ENCODE assay signal across 1 cellular context in the genomic region with DNA sequence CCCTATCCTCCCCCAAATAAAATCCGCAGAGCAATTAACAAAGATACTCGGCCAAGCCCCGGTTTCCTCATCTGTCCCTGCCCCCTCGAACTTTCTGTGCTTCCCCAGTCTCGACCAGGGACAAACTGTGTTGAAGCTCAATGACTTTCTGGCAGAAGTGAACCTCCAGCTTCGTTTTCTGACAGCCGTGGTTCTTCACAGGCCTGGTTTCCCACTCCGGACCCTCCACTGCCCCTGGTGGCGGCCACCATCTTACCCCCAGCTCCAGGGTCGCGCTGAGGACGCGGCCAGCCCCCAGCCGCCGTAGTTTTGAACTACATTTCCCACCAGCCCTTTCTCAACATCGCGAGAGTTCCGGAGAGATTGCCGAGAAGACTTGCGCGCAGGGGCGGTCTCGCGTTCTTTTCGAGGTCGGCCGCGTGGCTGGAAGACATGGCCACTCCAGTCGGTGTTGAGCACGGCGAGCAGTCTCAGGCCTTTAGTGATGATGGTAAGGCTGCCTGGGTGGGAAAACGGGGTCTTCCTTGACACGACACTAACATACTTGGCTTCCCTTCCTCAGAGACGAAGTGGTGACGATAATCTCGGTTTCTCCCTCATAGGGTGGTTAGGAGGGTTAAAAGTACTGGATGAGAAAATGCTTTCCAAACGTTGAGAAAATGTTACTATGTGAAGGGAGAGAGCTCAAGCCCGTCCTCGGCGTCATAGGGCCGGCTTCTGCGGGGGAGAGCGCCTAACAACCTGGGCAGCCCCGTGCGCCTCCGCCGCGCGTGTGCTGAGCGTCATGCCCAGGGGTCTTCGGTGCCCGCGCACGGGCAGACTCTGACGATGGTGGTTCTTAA.
A peak's percentile ranks its signal among the peaks of the same experiment; 100 is the strongest.
TF ChIP-seq lines count a peak whose summit lies in the region.

No MANE protein-coding gene starts in this region.

TF ChIP-seq in HEK293, 187 proteins besides CTCF, POLR2A, EP300 and RAD21 (continued from another document and continues in another):
- TF ChIP-seq, protein P1, sequence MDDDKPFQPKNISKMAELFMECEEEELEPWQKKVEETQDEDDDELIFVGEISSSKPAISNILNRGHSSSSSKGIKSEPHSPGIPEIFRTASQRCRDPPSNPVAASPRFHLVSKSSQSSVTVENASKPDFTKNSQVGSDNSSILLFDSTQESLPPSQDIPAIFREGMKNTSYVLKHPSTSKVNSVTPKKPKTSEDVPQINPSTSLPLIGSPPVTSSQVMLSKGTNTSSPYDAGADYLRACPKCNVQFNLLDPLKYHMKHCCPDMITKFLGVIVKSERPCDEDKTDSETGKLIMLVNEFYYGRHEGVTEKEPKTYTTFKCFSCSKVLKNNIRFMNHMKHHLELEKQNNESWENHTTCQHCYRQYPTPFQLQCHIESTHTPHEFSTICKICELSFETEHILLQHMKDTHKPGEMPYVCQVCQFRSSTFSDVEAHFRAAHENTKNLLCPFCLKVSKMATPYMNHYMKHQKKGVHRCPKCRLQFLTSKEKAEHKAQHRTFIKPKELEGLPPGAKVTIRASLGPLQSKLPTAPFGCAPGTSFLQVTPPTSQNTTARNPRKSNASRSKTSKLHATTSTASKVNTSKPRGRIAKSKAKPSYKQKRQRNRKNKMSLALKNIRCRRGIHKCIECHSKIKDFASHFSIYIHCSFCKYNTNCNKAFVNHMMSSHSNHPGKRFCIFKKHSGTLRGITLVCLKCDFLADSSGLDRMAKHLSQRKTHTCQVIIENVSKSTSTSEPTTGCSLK (tag by site-specific recombination; IDR thresholded peaks at IDR 0.05), result no peak
- TF ChIP-seq, protein P2, sequence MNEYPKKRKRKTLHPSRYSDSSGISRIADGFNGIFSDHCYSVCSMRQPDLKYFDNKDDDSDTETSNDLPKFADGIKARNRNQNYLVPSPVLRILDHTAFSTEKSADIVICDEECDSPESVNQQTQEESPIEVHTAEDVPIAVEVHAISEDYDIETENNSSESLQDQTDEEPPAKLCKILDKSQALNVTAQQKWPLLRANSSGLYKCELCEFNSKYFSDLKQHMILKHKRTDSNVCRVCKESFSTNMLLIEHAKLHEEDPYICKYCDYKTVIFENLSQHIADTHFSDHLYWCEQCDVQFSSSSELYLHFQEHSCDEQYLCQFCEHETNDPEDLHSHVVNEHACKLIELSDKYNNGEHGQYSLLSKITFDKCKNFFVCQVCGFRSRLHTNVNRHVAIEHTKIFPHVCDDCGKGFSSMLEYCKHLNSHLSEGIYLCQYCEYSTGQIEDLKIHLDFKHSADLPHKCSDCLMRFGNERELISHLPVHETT (tag by site-specific recombination; IDR thresholded peaks at IDR 0.05), result 0 out of 2 replicates have a peak, but pooled peaks have one; percentile 14
- TF ChIP-seq KLF7 (tag by site-specific recombination; IDR thresholded peaks at IDR 0.05; ENCODE audit: borderline replicate concordance) (0 out of 2 replicates have a peak, but pooled peaks have one; percentile 46), ZBTB17 (tag by site-specific recombination; IDR thresholded peaks at IDR 0.05) (peak; percentile 97), OSR2 (tag by site-specific recombination; IDR thresholded peaks at IDR 0.05) (no peak), ZBTB8A (tag by site-specific recombination; IDR thresholded peaks at IDR 0.05) (peak; percentile 33), ZNF610 (tag by site-specific recombination; IDR thresholded peaks at IDR 0.05; ENCODE audit: borderline replicate concordance) (0 out of 2 replicates have a peak, but pooled peaks have one; percentile 31), BCL11B (tag by site-specific recombination; IDR thresholded peaks at IDR 0.05; ENCODE audit: low read depth) (0 out of 2 replicates have a peak, but pooled peaks have one; percentile 61), ZXDB (tag by site-specific recombination; IDR thresholded peaks at IDR 0.05) (peak; percentile 99), ZNF155 (tag by site-specific recombination; IDR thresholded peaks at IDR 0.05) (no peak), PRDM1 (tag by site-specific recombination; IDR thresholded peaks at IDR 0.05) (peak; percentile 70), KLF16 (tag by site-specific recombination; IDR thresholded peaks at IDR 0.05) (peak; percentile 82), KLF1 (tag by site-specific recombination; IDR thresholded peaks at IDR 0.05) (0 out of 2 replicates have a peak, but pooled peaks have one; percentile 10), GFI1B (tag by site-specific recombination; IDR thresholded peaks at IDR 0.05) (no peak), SP7 (tag by site-specific recombination; IDR thresholded peaks at IDR 0.05) (peak; percentile 66), ZBTB20 (tag by site-specific recombination; IDR thresholded peaks at IDR 0.05) (peak; percentile 78), SP3 (tag by site-specific recombination; IDR thresholded peaks at IDR 0.05) (peak; percentile 81), ZNF660 (tag by site-specific recombination; IDR thresholded peaks at IDR 0.05) (peak; percentile 66), ZNF324 (tag by site-specific recombination; IDR thresholded peaks at IDR 0.05) (0 out of 2 replicates have a peak, but pooled peaks have one; percentile 53), SP2 (tag by site-specific recombination; IDR thresholded peaks at IDR 0.05) (0 out of 2 replicates have a peak, but pooled peaks have one; percentile 36)
- TF ChIP-seq, protein P3, sequence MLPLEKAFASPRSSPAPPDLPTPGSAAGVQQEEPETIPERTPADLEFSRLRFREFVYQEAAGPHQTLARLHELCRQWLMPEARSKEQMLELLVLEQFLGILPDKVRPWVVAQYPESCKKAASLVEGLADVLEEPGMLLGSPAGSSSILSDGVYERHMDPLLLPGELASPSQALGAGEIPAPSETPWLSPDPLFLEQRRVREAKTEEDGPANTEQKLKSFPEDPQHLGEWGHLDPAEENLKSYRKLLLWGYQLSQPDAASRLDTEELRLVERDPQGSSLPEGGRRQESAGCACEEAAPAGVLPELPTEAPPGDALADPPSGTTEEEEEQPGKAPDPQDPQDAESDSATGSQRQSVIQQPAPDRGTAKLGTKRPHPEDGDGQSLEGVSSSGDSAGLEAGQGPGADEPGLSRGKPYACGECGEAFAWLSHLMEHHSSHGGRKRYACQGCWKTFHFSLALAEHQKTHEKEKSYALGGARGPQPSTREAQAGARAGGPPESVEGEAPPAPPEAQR (tag by site-specific recombination; IDR thresholded peaks at IDR 0.05), result peak; percentile 30; the same call in 1 of the 2 replicates
- TF ChIP-seq, protein P4, sequence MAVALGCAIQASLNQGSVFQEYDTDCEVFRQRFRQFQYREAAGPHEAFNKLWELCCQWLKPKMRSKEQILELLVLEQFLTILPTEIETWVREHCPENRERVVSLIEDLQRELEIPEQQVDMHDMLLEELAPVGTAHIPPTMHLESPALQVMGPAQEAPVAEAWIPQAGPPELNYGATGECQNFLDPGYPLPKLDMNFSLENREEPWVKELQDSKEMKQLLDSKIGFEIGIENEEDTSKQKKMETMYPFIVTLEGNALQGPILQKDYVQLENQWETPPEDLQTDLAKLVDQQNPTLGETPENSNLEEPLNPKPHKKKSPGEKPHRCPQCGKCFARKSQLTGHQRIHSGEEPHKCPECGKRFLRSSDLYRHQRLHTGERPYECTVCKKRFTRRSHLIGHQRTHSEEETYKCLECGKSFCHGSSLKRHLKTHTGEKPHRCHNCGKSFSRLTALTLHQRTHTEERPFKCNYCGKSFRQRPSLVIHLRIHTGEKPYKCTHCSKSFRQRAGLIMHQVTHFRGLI (tag by site-specific recombination; IDR thresholded peaks at IDR 0.05), result 0 out of 2 replicates have a peak, but pooled peaks have one; percentile 36
- TF ChIP-seq, protein P5, sequence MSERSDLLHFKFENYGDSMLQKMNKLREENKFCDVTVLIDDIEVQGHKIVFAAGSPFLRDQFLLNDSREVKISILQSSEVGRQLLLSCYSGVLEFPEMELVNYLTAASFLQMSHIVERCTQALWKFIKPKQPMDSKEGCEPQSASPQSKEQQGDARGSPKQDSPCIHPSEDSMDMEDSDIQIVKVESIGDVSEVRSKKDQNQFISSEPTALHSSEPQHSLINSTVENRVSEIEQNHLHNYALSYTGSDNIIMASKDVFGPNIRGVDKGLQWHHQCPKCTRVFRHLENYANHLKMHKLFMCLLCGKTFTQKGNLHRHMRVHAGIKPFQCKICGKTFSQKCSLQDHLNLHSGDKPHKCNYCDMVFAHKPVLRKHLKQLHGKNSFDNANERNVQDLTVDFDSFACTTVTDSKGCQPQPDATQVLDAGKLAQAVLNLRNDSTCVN (tag by site-specific recombination; optimal IDR thresholded peaks at IDR 0.05), result peak; percentile 84
- TF ChIP-seq, protein P6, sequence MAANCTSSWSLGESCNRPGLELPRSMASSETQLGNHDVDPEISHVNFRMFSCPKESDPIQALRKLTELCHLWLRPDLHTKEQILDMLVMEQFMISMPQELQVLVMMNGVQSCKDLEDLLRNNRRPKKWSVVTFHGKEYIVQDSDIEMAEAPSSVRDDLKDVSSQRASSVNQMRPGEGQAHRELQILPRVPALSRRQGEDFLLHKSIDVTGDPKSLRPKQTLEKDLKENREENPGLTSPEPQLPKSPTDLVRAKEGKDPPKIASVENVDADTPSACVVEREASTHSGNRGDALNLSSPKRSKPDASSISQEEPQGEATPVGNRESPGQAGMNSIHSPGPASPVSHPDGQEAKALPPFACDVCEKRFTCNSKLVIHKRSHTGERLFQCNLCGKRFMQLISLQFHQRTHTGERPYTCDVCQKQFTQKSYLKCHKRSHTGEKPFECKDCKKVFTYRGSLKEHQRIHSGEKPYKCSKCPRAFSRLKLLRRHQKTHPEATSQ (tag by site-specific recombination; IDR thresholded peaks at IDR 0.05), result no peak
- TF ChIP-seq, protein P7, sequence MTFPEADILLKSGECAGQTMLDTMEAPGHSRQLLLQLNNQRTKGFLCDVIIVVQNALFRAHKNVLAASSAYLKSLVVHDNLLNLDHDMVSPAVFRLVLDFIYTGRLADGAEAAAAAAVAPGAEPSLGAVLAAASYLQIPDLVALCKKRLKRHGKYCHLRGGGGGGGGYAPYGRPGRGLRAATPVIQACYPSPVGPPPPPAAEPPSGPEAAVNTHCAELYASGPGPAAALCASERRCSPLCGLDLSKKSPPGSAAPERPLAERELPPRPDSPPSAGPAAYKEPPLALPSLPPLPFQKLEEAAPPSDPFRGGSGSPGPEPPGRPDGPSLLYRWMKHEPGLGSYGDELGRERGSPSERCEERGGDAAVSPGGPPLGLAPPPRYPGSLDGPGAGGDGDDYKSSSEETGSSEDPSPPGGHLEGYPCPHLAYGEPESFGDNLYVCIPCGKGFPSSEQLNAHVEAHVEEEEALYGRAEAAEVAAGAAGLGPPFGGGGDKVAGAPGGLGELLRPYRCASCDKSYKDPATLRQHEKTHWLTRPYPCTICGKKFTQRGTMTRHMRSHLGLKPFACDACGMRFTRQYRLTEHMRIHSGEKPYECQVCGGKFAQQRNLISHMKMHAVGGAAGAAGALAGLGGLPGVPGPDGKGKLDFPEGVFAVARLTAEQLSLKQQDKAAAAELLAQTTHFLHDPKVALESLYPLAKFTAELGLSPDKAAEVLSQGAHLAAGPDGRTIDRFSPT (tag by site-specific recombination; IDR thresholded peaks at IDR 0.05), result peak; percentile 54; the same call in 1 of the 2 replicates
- TF ChIP-seq, protein P8, sequence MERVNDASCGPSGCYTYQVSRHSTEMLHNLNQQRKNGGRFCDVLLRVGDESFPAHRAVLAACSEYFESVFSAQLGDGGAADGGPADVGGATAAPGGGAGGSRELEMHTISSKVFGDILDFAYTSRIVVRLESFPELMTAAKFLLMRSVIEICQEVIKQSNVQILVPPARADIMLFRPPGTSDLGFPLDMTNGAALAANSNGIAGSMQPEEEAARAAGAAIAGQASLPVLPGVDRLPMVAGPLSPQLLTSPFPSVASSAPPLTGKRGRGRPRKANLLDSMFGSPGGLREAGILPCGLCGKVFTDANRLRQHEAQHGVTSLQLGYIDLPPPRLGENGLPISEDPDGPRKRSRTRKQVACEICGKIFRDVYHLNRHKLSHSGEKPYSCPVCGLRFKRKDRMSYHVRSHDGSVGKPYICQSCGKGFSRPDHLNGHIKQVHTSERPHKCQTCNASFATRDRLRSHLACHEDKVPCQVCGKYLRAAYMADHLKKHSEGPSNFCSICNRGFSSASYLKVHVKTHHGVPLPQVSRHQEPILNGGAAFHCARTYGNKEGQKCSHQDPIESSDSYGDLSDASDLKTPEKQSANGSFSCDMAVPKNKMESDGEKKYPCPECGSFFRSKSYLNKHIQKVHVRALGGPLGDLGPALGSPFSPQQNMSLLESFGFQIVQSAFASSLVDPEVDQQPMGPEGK (tag by site-specific recombination; IDR thresholded peaks at IDR 0.05), result peak; percentile 94
- TF ChIP-seq, protein P9, sequence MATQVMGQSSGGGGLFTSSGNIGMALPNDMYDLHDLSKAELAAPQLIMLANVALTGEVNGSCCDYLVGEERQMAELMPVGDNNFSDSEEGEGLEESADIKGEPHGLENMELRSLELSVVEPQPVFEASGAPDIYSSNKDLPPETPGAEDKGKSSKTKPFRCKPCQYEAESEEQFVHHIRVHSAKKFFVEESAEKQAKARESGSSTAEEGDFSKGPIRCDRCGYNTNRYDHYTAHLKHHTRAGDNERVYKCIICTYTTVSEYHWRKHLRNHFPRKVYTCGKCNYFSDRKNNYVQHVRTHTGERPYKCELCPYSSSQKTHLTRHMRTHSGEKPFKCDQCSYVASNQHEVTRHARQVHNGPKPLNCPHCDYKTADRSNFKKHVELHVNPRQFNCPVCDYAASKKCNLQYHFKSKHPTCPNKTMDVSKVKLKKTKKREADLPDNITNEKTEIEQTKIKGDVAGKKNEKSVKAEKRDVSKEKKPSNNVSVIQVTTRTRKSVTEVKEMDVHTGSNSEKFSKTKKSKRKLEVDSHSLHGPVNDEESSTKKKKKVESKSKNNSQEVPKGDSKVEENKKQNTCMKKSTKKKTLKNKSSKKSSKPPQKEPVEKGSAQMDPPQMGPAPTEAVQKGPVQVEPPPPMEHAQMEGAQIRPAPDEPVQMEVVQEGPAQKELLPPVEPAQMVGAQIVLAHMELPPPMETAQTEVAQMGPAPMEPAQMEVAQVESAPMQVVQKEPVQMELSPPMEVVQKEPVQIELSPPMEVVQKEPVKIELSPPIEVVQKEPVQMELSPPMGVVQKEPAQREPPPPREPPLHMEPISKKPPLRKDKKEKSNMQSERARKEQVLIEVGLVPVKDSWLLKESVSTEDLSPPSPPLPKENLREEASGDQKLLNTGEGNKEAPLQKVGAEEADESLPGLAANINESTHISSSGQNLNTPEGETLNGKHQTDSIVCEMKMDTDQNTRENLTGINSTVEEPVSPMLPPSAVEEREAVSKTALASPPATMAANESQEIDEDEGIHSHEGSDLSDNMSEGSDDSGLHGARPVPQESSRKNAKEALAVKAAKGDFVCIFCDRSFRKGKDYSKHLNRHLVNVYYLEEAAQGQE (tag by site-specific recombination; IDR thresholded peaks at IDR 0.05), result no peak
- TF ChIP-seq, protein P10, sequence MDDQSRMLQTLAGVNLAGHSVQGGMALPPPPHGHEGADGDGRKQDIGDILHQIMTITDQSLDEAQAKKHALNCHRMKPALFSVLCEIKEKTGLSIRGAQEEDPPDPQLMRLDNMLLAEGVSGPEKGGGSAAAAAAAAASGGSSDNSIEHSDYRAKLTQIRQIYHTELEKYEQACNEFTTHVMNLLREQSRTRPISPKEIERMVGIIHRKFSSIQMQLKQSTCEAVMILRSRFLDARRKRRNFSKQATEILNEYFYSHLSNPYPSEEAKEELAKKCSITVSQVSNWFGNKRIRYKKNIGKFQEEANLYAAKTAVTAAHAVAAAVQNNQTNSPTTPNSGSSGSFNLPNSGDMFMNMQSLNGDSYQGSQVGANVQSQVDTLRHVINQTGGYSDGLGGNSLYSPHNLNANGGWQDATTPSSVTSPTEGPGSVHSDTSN (CRISPR knock-in tag; IDR thresholded peaks at IDR 0.05), result peak; percentile 58; the same call in 1 of the 2 replicates
